ENCODE assay signal across 8 cellular contexts in genomic region chr3:12968541-12968940, GRCh38.
DNase-seq lines count a peak whose midpoint lies in the region; ATAC-seq and TF ChIP-seq lines count a peak whose summit lies in the region.

No MANE protein-coding gene starts in this region.

- 72 to 88% methylated on average over 5 of the region's 5 CpGs for WGBS in sigmoid colon, 2 donors
- WGBS in spleen, 5 donors: 86 to 93% (median 90%) methylated on average over 5 of the region's 5 CpGs

- RAD21 ChIA-PET in HCT116 (lab: Charles Lee; ENCODE audit: low non-redundant PET in 1 of 2, low total read pairs in 2 of 2, uncharacterized antibody in 2 of 2, unreplicated experiment in 2 of 2): no interaction called here

- 0 out of 2 replicates have a peak, but pooled peaks cover 6% of the 10 kb centered on the region for H3K27me3 ChIP-seq in ACC112 (ENCODE audit: insufficient read depth, low read length)
- no peaks in the 10 kb centered on the region for H3K27me3 ChIP-seq in HCT116 (ENCODE audit: insufficient read depth, low read length)
- no peaks in the 10 kb centered on the region for H3K27me3 ChIP-seq in sigmoid colon
- H3K27me3 ChIP-seq in spleen (replicated peaks in 1 of 7): no peaks in the 10 kb centered on the region

- no peaks in the 10 kb centered on the region for H3K36me3 ChIP-seq in ACC112 (ENCODE audit: insufficient read depth, low read length)
- no peaks in the 10 kb centered on the region for H3K36me3 ChIP-seq in HCT116 (ENCODE audit: control insufficient read depth in 1 of 2, insufficient read depth in 2 of 2, low read length in 2 of 2)
- no peaks in the 10 kb centered on the region for H3K36me3 ChIP-seq in sigmoid colon
- H3K36me3 ChIP-seq in spleen: peaks cover 0 to 63% (median 2%) of the 10 kb centered on the region in 6 donors

- TF ChIP-seq POLR2A in HCT116 (IDR thresholded peaks at IDR 0.05; ENCODE audit: borderline replicate concordance, extremely low read depth, insufficient read depth, insufficient read length) (no peak), sigmoid colon (IDR thresholded peaks at IDR 0.05) (no peak), spleen (IDR thresholded peaks at IDR 0.05) (no peak)

- H3K9me3 Mint-ChIP-seq in brain (peaks cover 0 to 6% (median 0%) of the 10 kb centered on the region in 5 experiments), natural killer cell (no peaks in the 10 kb centered on the region)

- POLR2A ChIA-PET in HCT116 (lab: Charles Lee): no interaction called here

- no peak overlapping the region for H2AFZ ChIP-seq in ACC112 (ENCODE audit: low read length, unreplicated experiment)
- H2AFZ ChIP-seq in HCT116 (ENCODE audit: low read depth, low read length, poor library complexity, severe bottlenecking): no peak overlapping the region

- H3K9me2 ChIP-seq in HCT116 (ENCODE audit: insufficient read depth): no peaks in the 10 kb centered on the region

- peak overlapping the region; percentile 79 to 89 (median 85) for H3K4me3 Mint-ChIP-seq in brain
- peak overlapping the region; percentile 80 for H3K4me3 Mint-ChIP-seq in natural killer cell

- CTCF ChIA-PET in HCT116 (lab: Charles Lee): no interaction called here

- H3K9me3 ChIP-seq in HCT116 (ENCODE audit: control insufficient read depth in 1 of 2, insufficient read depth in 1 of 2, low read depth in 1 of 2, low read length in 2 of 2) (no peaks in the 10 kb centered on the region), sigmoid colon (no peaks in the 10 kb centered on the region), spleen (no peaks in the 10 kb centered on the region)

- H3K9ac ChIP-seq in HCT116 (ENCODE audit: low read length): no peak overlapping the region

- ATAC-seq in HCT116: no peak
- ATAC-seq in natural killer cell: no peak

- peak overlapping the region; percentile 90; the same call in 1 of the 2 replicates for H3K4me2 ChIP-seq in HCT116 (ENCODE audit: low read length)

- H3K27me3 Mint-ChIP-seq in brain (peaks cover 3% of the 10 kb centered on the region), natural killer cell (ENCODE audit: low read depth in 2 of 2) (no peaks in the 10 kb centered on the region)

- no peak for TF ChIP-seq EP300 in sigmoid colon (IDR thresholded peaks at IDR 0.05)

- H3K4me3 ChIP-seq in ACC112 (ENCODE audit: low read depth, low read length): peak overlapping the region; percentile 69; the same call in 1 of the 2 replicates
- H3K4me3 ChIP-seq in HCT116 (replicated peaks in 1 of 2; ENCODE audit: low read depth in 1 of 2, low read length in 2 of 2): no peak overlapping the region
- no peak overlapping the region for H3K4me3 ChIP-seq in sigmoid colon
- peak overlapping the region in 2 of 8 donors; percentile 61 to 81 for H3K4me3 ChIP-seq in spleen

- H3K27ac ChIP-seq in ACC112 (ENCODE audit: low read depth, low read length): no peak overlapping the region
- H3K27ac ChIP-seq in HCT116 (ENCODE audit: low read depth, low read length): no peak overlapping the region
- H3K27ac ChIP-seq in sigmoid colon: peak overlapping the region in 1 of 4 donors; percentile 48
- H3K27ac ChIP-seq in spleen: peak overlapping the region in 3 of 8 donors; percentile 1 to 84 (median 40)

- H3K4me1 ChIP-seq in ACC112 (ENCODE audit: control insufficient read depth, insufficient read depth, low read length, unreplicated experiment) (peaks cover 3% of the 10 kb centered on the region), HCT116 (ENCODE audit: control insufficient read depth in 1 of 2, insufficient read depth in 2 of 2, low read length in 2 of 2) (peaks cover 8 to 13% of the 10 kb centered on the region in 2 experiments), sigmoid colon (peaks cover 0 to 51% (median 44%) of the 10 kb centered on the region in 4 donors), spleen (peaks cover 41 to 95% (median 70%) of the 10 kb centered on the region in 6 donors)

- DNase-seq in HCT116 (ENCODE audit: low read depth, low spot score): no peak
- DNase-seq in natural killer cell: no peak
- DNase-seq in sigmoid colon: no peak
- no peak for DNase-seq in COR-L47 (lab: John Stamatoyannopoulos, UW)
- DNase-seq in kidney tubule cell (ENCODE audit: low spot score): no peak
- no peak for DNase-seq in spleen

- intact Hi-C loops in HCT116 (cut with micrococcal nuclease): no loop called here
- intact Hi-C loops in natural killer cell (cut with micrococcal nuclease): no loop called here
- intact Hi-C loops in sigmoid colon (cut with DNase I): loop anchor here (2.0 to 5.0 kb wide), 2 partner anchors 14 to 76 kb away; no protein-coding TSS in a partner anchor
- intact Hi-C loops in spleen (cut with DNase I; ENCODE audit: low total_unique reads): no loop called here

- H4K20me1 ChIP-seq in HCT116 (ENCODE audit: insufficient read depth): no peaks in the 10 kb centered on the region

- TF ChIP-seq CTCF in HCT116 (IDR thresholded peaks at IDR 0.05 in 2 of 3, conservative IDR thresholded peaks at IDR 0.05 in 1 of 3; ENCODE audit: borderline replicate concordance in 1 of 3, insufficient read depth in 1 of 3, low read depth in 2 of 3, low read length in 2 of 3) (no peak), brain (conservative IDR thresholded peaks at IDR 0.05) (no peak), natural killer cell (IDR thresholded peaks at IDR 0.05) (no peak), sigmoid colon (IDR thresholded peaks at IDR 0.05) (no peak), spleen (IDR thresholded peaks at IDR 0.05 in 8 of 11, conservative IDR thresholded peaks at IDR 0.05 in 3 of 11) (no peak)

- H3K79me2 ChIP-seq in ACC112 (ENCODE audit: control insufficient read depth, insufficient read depth, low read length, unreplicated experiment) (peaks cover 31% of the 10 kb centered on the region), HCT116 (ENCODE audit: insufficient read depth, low read length) (peaks cover 35% of the 10 kb centered on the region)

- BruUV-seq in HCT116 (replicated peaks; lab: Mats Ljungman, UMichigan): no TSS peak

- H3K4me1 Mint-ChIP-seq in brain (peaks cover 80% of the 10 kb centered on the region), natural killer cell (peaks cover 84 to 90% of the 10 kb centered on the region in 2 donors)

- TF ChIP-seq RAD21 in HCT116 (IDR thresholded peaks at IDR 0.05; ENCODE audit: low read depth): no peak

- H3K36me3 Mint-ChIP-seq in brain (no peaks in the 10 kb centered on the region), natural killer cell (no peaks in the 10 kb centered on the region)

- H3K27ac Mint-ChIP-seq in brain (peak overlapping the region in 2 of 5 experiments; percentile 22 to 53), natural killer cell (peak overlapping the region; percentile 32 to 51)

TF ChIP-seq in HCT116, 20 proteins besides CTCF, POLR2A, EP300 and RAD21:
- TF ChIP-seq ZBTB33 (IDR thresholded peaks at IDR 0.05; ENCODE audit: extremely low read depth, insufficient replicate concordance, low read length) (no peak), ZFX (IDR thresholded peaks at IDR 0.05) (no peak), CBX3 (IDR thresholded peaks at IDR 0.05; ENCODE audit: low read depth) (no peak), YY1 (IDR thresholded peaks at IDR 0.05; ENCODE audit: extremely low read depth, insufficient replicate concordance, low read depth, low read length) (no peak), SRF (IDR thresholded peaks at IDR 0.05; ENCODE audit: low read depth) (no peak), EGR1 (IDR thresholded peaks at IDR 0.05; ENCODE audit: low read depth) (no peak), SP1 (IDR thresholded peaks at IDR 0.05; ENCODE audit: low read depth) (no peak), MAX (IDR thresholded peaks at IDR 0.05) (no peak), EZH2 (IDR thresholded peaks at IDR 0.05) (no peak), POLR2AphosphoS5 (IDR thresholded peaks at IDR 0.05; ENCODE audit: low read depth, low read length) (no peak), CEBPB (IDR thresholded peaks at IDR 0.05; ENCODE audit: low read depth) (no peak)
